ENCODE assay signal across 8 cellular contexts in the genomic region with DNA sequence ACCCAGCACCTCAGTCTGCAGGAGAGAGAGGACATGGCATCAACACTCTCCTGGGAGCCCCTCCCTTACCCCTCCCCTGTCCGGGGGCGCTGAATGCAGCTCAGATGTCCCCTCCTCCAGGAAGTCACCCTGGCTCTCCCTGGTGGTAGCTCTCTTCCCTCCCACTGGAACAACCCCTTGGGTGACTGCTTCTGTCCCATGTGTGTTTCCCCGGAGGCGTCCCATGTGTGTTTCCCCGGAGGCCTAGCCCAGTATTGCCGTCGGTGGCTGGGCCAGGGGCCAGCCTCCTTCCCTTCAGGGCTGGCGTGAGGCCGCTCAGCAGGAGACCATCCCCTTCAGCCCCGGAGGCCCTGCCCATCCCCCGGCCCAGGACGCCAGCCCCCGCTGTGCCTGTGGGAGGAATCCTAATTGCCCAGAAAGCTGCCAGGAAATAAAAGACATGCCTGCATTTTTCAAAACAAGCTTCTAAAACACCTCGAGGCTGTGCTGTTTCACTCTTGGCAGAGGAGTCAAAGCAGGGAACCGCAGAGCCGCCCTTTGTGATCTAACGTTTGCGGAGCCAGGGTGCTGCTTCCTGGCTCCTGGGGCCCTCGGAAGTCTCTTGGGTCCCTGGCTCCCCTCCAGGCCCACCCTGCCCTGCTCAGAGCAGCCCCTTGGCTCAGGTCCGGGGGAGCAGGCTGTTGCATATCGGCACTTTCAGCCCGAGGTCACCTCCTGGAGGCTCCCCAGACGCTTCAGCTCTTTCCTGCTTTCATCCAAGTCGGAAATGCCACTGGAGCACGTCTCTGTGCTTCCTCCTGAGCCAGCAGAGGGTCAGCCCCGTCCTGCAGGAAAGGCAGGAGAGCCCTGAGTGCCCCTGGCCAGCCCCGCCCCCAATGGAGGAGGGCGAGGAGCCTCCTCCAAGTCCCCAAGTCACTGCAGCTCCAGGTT. TPM values are rescaled to one million over a fixed set of nuclear protein-coding genes. Genes with fewer than 3 reads are reported as not detected.
DNase-seq lines count a peak whose midpoint lies in the region; ATAC-seq, FAIRE-seq and TF ChIP-seq lines count a peak whose summit lies in the region.

No MANE protein-coding gene starts in this region.

- H3K27me3 ChIP-seq in SJSA1 (replicated peaks) (no peaks in the 10 kb centered on the region), iPS-18a (ENCODE audit: control insufficient read depth, insufficient read depth, low read length) (no peaks in the 10 kb centered on the region)

- intact Hi-C loops in sciatic nerve (cut with DNase I): no loop called here

- H3K4me3 ChIP-seq in SJSA1 (peak overlapping the region; percentile 20), iPS-18a (ENCODE audit: low read length) (peak overlapping the region; percentile 45)

- H3K4me1 ChIP-seq in SJSA1 (replicated peaks): peaks cover 31% of the 10 kb centered on the region
- peaks cover 11% of the 10 kb centered on the region for H3K4me1 ChIP-seq in iPS-18a (ENCODE audit: control insufficient read depth, low read depth, low read length)

- H3K9ac ChIP-seq in iPS-18a (ENCODE audit: low read length): no peak overlapping the region

- ATAC-seq in sciatic nerve (peak; percentile 70), HG02973 (IDR thresholded peaks at IDR 0.05; ENCODE audit: unreplicated experiment) (no peak)

- no peak for FAIRE-seq in GM12892 (lab: Jason Lieb, UNC)

- H3K27ac ChIP-seq in SJSA1: peak overlapping the region; percentile 76
- H3K27ac ChIP-seq in iPS-18a (ENCODE audit: low read length): no peak overlapping the region

- DNase-seq in ELR (ENCODE audit: low read depth) (peak; percentile 61), SJSA1 (ENCODE audit: low read depth in 1 of 2, low spot score in 2 of 2) (peak; percentile 88), T47D (ENCODE audit: low read depth in 1 of 2, low spot score in 1 of 2) (peak; percentile 56 to 60), sciatic nerve (ENCODE audit: low spot score) (peak; percentile 63), GM12892 (ENCODE audit: insufficient read length) (no peak), COLO668 (lab: John Stamatoyannopoulos, UW; ENCODE audit: unreplicated experiment) (no peak)

- in situ Hi-C loops in T47D (cut with HindIII; ENCODE audit: low pct_unique_long_range_greater_than_20kb, low sequenced_read_pairs): no loop called here

- TF ChIP-seq POLR2A in GM12892 (IDR thresholded peaks at IDR 0.05; ENCODE audit: low read depth, low read length): no peak

- H3K9me3 ChIP-seq in SJSA1 (replicated peaks) (peaks cover 4% of the 10 kb centered on the region; the same call in 1 of the 2 replicates), iPS-18a (ENCODE audit: control insufficient read depth, low read depth, low read length) (no peaks in the 10 kb centered on the region)

- H3K36me3 ChIP-seq in SJSA1: peaks cover 20% of the 10 kb centered on the region
- no peaks in the 10 kb centered on the region for H3K36me3 ChIP-seq in iPS-18a (ENCODE audit: control insufficient read depth, low read depth, low read length)

RNA-seq across cellular contexts. Expression of a gene that starts 11.4 kb away (rescaled TPM):
- total RNA-seq in SJSA1 (2014; rRNA removed; shearing (Covaris generic)): 18.3 and 24.9 TPM in 2 replicates
- 148 TPM for total RNA-seq in sciatic nerve
- polyA plus RNA-seq in GM12892 (2012; ENCODE audit: missing spikeins): 3.2 TPM

Comparison
In these comparisons a context has a peak if more than half of its experiments do, and no peak if none do; other contexts are left out.
1. DNase-seq: peak in ELR (single experiment), SJSA1 (2 of 2), T47D (2 of 2) and sciatic nerve (single experiment); none in GM12892 (single experiment) and COLO668 (single experiment).